ENCODE assay signal across 11 cellular contexts in genomic region chr3:171192176-171192854, GRCh38.
DNase-seq lines count a peak whose midpoint lies in the region; ATAC-seq lines count a peak whose summit lies in the region.
"Had no signal": no experiment of that assay in that cellular context is flagged by ENCODE, and none has a peak within 500 bp of the region (broad histone marks: within the 10 kb centered on the region; RNA-seq: fewer than 3 reads in every experiment).

No MANE protein-coding gene starts in this region.

- no peaks in the 10 kb centered on the region for H3K36me3 ChIP-seq in SJSA1

- H3K27me3 ChIP-seq in SJSA1 (replicated peaks), result no peaks in the 10 kb centered on the region

- H3K27ac ChIP-seq in SJSA1, result no peak overlapping the region
- H3K27ac ChIP-seq: skin epidermis had no signal

- no peak overlapping the region for H3K4me3 ChIP-seq in SJSA1
- H3K4me3 ChIP-seq: skin epidermis had no signal

- DNase-seq in AG08396 (ENCODE audit: low spot score) (peak; percentile 43), HCEC 1CT (peak; percentile 91), SJSA1 (ENCODE audit: low read depth in 1 of 2, low spot score in 2 of 2) (peak; percentile 44 to 58), fibroblast of peridontal ligament (ENCODE audit: extremely low read depth) (peak; percentile 64), HT-29 (ENCODE audit: low spot score) (no peak), NCI-H510A (lab: John Stamatoyannopoulos, UW) (no peak)
- no peak for DNase-seq in stimulated activated naive CD4-positive, alpha-beta T cell (lab: John Stamatoyannopoulos, UW)
- DNase-seq: activated naive CD8-positive, alpha-beta T cell treated with anti-CD3 and anti-CD28 coated beads, Interleukin-2, amount 10 ng/mL, durations not matched to agents 7 days and 5 days; KG1 had no signal

- ATAC-seq in HG02759 (IDR thresholded peaks at IDR 0.05; ENCODE audit: unreplicated experiment), result no peak

- peaks cover 17% of the 10 kb centered on the region for H3K4me1 ChIP-seq in SJSA1 (replicated peaks)

- no peaks in the 10 kb centered on the region for H3K9me3 ChIP-seq in SJSA1 (replicated peaks)

Comparison
In these comparisons a context has a peak if more than half of its experiments do, and no peak if none do; other contexts are left out.
1. DNase-seq: peak in AG08396 (single experiment), HCEC 1CT (single experiment), SJSA1 (2 of 2) and fibroblast of peridontal ligament (single experiment); none in HT-29 (single experiment), NCI-H510A (single experiment) and stimulated activated naive CD4-positive, alpha-beta T cell (0 of 6).